Comparison of ENCODE assay signal across 8 cellular contexts in genomic region chr12:56158029-56158925, GRCh38. TPM values are rescaled to one million over a fixed set of nuclear protein-coding genes. Genes with fewer than 3 reads are reported as not detected.
DNase-seq lines count a peak whose midpoint lies in the region; ATAC-seq and TF ChIP-seq lines count a peak whose summit lies in the region.

Gene MYL6 (plus strand): TSS chr12:56158359. CDS start chr12:56158402, 43 bp downstream.

- H3K27me3 ChIP-seq in DND-41 (ENCODE audit: insufficient read depth, low read length, poor library complexity), result no peaks in the 10 kb centered on the region

- H3K4me2 ChIP-seq in DND-41 (ENCODE audit: insufficient read depth, low read length), result peak within 1 kb of the TSS; percentile 78

- H2AFZ ChIP-seq in DND-41 (ENCODE audit: low read depth, low read length), result peak within 1 kb of the TSS; percentile 83

- H3K9me3 ChIP-seq in DND-41 (ENCODE audit: insufficient read depth, low read length, severe bottlenecking), result no peaks in the 10 kb centered on the region

- H3K4me3 Mint-ChIP-seq in activated T-helper 17 cell treated with anti-CD3 and anti-CD28 coated beads, Interleukin-2, amount 50 U/mL, for 72 hours, result peak within 1 kb of the TSS; percentile 99
- peak within 1 kb of the TSS; percentile 96 for H3K4me3 Mint-ChIP-seq in natural killer cell

- peaks cover 71% of the 10 kb centered on the region for H3K79me2 ChIP-seq in DND-41 (ENCODE audit: insufficient read depth, low read length)

- H3K27me3 Mint-ChIP-seq in activated T-helper 17 cell treated with anti-CD3 and anti-CD28 coated beads, Interleukin-2, amount 50 U/mL, for 72 hours, result no peaks in the 10 kb centered on the region
- H3K27me3 Mint-ChIP-seq in natural killer cell (ENCODE audit: low read depth in 2 of 2), result no peaks in the 10 kb centered on the region

- H3K36me3 Mint-ChIP-seq in activated T-helper 17 cell treated with anti-CD3 and anti-CD28 coated beads, Interleukin-2, amount 50 U/mL, for 72 hours (ENCODE audit: low read depth), result peaks cover 77% of the 10 kb centered on the region
- no peaks in the 10 kb centered on the region for H3K36me3 Mint-ChIP-seq in natural killer cell

- TF ChIP-seq CTCF in DND-41 (IDR thresholded peaks at IDR 0.05; ENCODE audit: borderline replicate concordance, extremely low read depth, low read length, poor library complexity, severe bottlenecking) (no peak), LNCAP (IDR thresholded peaks at IDR 0.05) (0 out of 2 replicates have a peak, but pooled peaks have one; percentile 5), natural killer cell (IDR thresholded peaks at IDR 0.05) (no peak)

- peaks cover 14% of the 10 kb centered on the region for H3K4me1 Mint-ChIP-seq in activated T-helper 17 cell treated with anti-CD3 and anti-CD28 coated beads, Interleukin-2, amount 50 U/mL, for 72 hours
- H3K4me1 Mint-ChIP-seq in natural killer cell, result peaks cover 48 to 62% of the 10 kb centered on the region in 2 donors

- peaks cover 59% of the 10 kb centered on the region for H3K36me3 ChIP-seq in DND-41 (ENCODE audit: insufficient read depth, low read length)

- H3K4me3 ChIP-seq in DND-41 (ENCODE audit: low read depth in 1 of 2, low read length in 2 of 2), result peak within 1 kb of the TSS; percentile 67 to 69

- intact Hi-C loops in natural killer cell (cut with micrococcal nuclease), result loop anchor here (1.0 to 10.0 kb wide), 2 partner anchors 40 to 113 kb away; partner anchors contain the start of genes RPS26 and ZC3H10

- peak within 1 kb of the TSS; percentile 89 for H3K27ac ChIP-seq in DND-41 (ENCODE audit: low read length)

- ATAC-seq in DND-41 (ENCODE audit: insufficient read depth, low read depth) (peak; percentile 87), natural killer cell (peak; percentile 83 to 88 (median 85))
- peak; percentile 89 for ATAC-seq in activated T-helper 17 cell treated with anti-CD3 and anti-CD28 coated beads, Interleukin-2, amount 50 U/mL, for 72 hours (replicated peaks)

- DNase-seq in DND-41 (peak; percentile 97), GOT3 (lab: John Stamatoyannopoulos, UW) (peak; percentile 38), RPMI8226 (peak; percentile 98), fibroblast of peridontal ligament (ENCODE audit: extremely low read depth) (peak; percentile 99), natural killer cell (peak; percentile 81)
- peak; percentile 89 for DNase-seq in stimulated activated naive CD4-positive, alpha-beta T cell treated with Interleukin-2 at 50 U/mL for 16 hours (lab: John Stamatoyannopoulos, UW)

- peaks cover 10% of the 10 kb centered on the region for H4K20me1 ChIP-seq in DND-41 (ENCODE audit: insufficient read depth, low read length)

- peaks cover 72% of the 10 kb centered on the region for H3K4me1 ChIP-seq in DND-41 (ENCODE audit: insufficient read depth, low read length)

- no peaks in the 10 kb centered on the region for H3K9me3 Mint-ChIP-seq in activated T-helper 17 cell treated with anti-CD3 and anti-CD28 coated beads, Interleukin-2, amount 50 U/mL, for 72 hours
- no peaks in the 10 kb centered on the region for H3K9me3 Mint-ChIP-seq in natural killer cell

- peak within 1 kb of the TSS; percentile 92 for H3K27ac Mint-ChIP-seq in activated T-helper 17 cell treated with anti-CD3 and anti-CD28 coated beads, Interleukin-2, amount 50 U/mL, for 72 hours
- peak within 1 kb of the TSS; percentile 96 to 98 for H3K27ac Mint-ChIP-seq in natural killer cell

- H3K9ac ChIP-seq in DND-41 (ENCODE audit: low read depth, low read length), result peak within 1 kb of the TSS; percentile 89

RNA-seq across cellular contexts. Expression of gene MYL6, which starts in this region (rescaled TPM):
- 1,000 to 10,000 TPM in 1 of 2 donors, 100 to 1,000 TPM in 1; 974 to 1,528 TPM for total RNA-seq in activated T-helper 17 cell treated with anti-CD3 and anti-CD28 coated beads, Interleukin-2, amount 50 U/mL, for 72 hours
- total RNA-seq in natural killer cell, result 1,000 to 10,000 TPM in 2 of 3 donors, 100 to 1,000 TPM in 1; 881 to 1,204 (median 1,015) TPM

Comparison
In these comparisons a context has a peak if more than half of its experiments do, and no peak if none do; other contexts are left out.
1. Peak in every context shown above with its lines: DNase-seq, ATAC-seq, H3K4me3 ChIP-seq and H3K27ac ChIP-seq.
2. DNase-seq: peak in every context shown above with its lines; median percentile 99 in fibroblast of peridontal ligament; 98 in RPMI8226; 97 in DND-41; 89 in stimulated activated naive CD4-positive, alpha-beta T cell treated with Interleukin-2 at 50 U/mL for 16 hours; 81 in natural killer cell; 38 in GOT3.